25 cellular contexts compared by ENCODE assay signal in genomic region chr5:147796556-147797308, GRCh38. TPM values are rescaled to one million over a fixed set of nuclear protein-coding genes. Genes with fewer than 3 reads are reported as not detected.
"Had no signal": no experiment of that assay in that cellular context is flagged by ENCODE, and none has a peak within 500 bp of the region (broad histone marks: within the 10 kb centered on the region; RNA-seq: fewer than 3 reads in every experiment).

No MANE protein-coding gene starts in this region.

- H3K27ac ChIP-seq: adrenal gland had no signal

- H3K27ac Mint-ChIP-seq: activated CD8-positive, alpha-beta T cell treated with anti-CD3 and anti-CD28 coated beads, Interleukin-2, amount 10 ng/mL, durations not matched to agents 7 days and 5 days; activated naive CD8-positive, alpha-beta T cell treated with anti-CD3 and anti-CD28 coated beads, Interleukin-2, amount 10 ng/mL, durations not matched to agents 7 days and 5 days; T-helper 1 cell treated with Interleukin-12 subunit alpha and Interleukin-12 subunit beta and Interleukin-4 antibody, amounts not matched to agents 30 μg/mL and 1 μg/mL, for 36 hours; WTC11 had no signal

- H3K27me3 ChIP-seq: adrenal gland had no signal

- DNase-seq: activated CD4-positive, alpha-beta T cell treated with anti-CD3 and anti-CD28 coated beads for 48 hours; activated CD4-positive, alpha-beta T cell treated with anti-CD3 and anti-CD28 coated beads, Interleukin-2, amount 50 U/mL, for 4 hours; activated CD4-positive, CD25-positive, alpha-beta regulatory T cell treated with anti-CD3 and anti-CD28 coated beads, Interleukin-2, amount 50 U/mL, for 72 hours; activated CD8-positive, alpha-beta memory T cell treated with anti-CD3 and anti-CD28 coated beads, Interleukin-2, amount 50 U/mL, for 48 hours; activated CD8-positive, alpha-beta T cell treated with anti-CD3 and anti-CD28 coated beads, Interleukin-2, amount 10 ng/mL, durations not matched to agents 7 days and 5 days; activated naive CD4-positive, alpha-beta T cell treated with anti-CD3 and anti-CD28 coated beads, Interleukin-2, amount 50 U/mL, for 16 hours; activated naive CD8-positive, alpha-beta T cell treated with anti-CD3 and anti-CD28 coated beads, Interleukin-2, amount 10 ng/mL, durations not matched to agents 7 days and 5 days; activated T-cell treated with anti-CD3 and anti-CD28 coated beads, Interleukin-2, amount 50 U/mL, for 1 hour; adrenal gland; anterior cingulate cortex; central memory CD4-positive, alpha-beta T cell; Kasumi-1; KBM-7; MV-4-11; NCI-H1092 treated with DMSO at 0.1 percent for 48 hours; NCI-H1436 treated with DMSO at 0.1 percent for 48 hours; NCI-H187; NCI-H2081; NCI-H69; SHP77 treated with DMSO at 0.1 percent for 48 hours had no signal

- H3K4me1 Mint-ChIP-seq: activated naive CD8-positive, alpha-beta T cell treated with anti-CD3 and anti-CD28 coated beads, Interleukin-2, amount 10 ng/mL, durations not matched to agents 7 days and 5 days; WTC11 had no signal

- H3K9me3 ChIP-seq: adrenal gland had no signal

- H3K36me3 ChIP-seq: adrenal gland had no signal

- H3K4me1 ChIP-seq: adrenal gland had no signal

- ATAC-seq: activated CD8-positive, alpha-beta T cell treated with anti-CD3 and anti-CD28 coated beads, Interleukin-2, amount 10 ng/mL, durations not matched to agents 7 days and 5 days; WTC11 had no signal

- H3K9me3 Mint-ChIP-seq: activated naive CD8-positive, alpha-beta T cell treated with anti-CD3 and anti-CD28 coated beads, Interleukin-2, amount 10 ng/mL, durations not matched to agents 7 days and 5 days; T-helper 1 cell treated with Interleukin-12 subunit alpha and Interleukin-12 subunit beta and Interleukin-4 antibody, amounts not matched to agents 30 μg/mL and 1 μg/mL, for 36 hours; WTC11 had no signal

- H3K4me3 ChIP-seq: adrenal gland had no signal

- H3K4me3 Mint-ChIP-seq: activated CD8-positive, alpha-beta T cell treated with anti-CD3 and anti-CD28 coated beads, Interleukin-2, amount 10 ng/mL, durations not matched to agents 7 days and 5 days; activated naive CD8-positive, alpha-beta T cell treated with anti-CD3 and anti-CD28 coated beads, Interleukin-2, amount 10 ng/mL, durations not matched to agents 7 days and 5 days; T-helper 1 cell treated with Interleukin-12 subunit alpha and Interleukin-12 subunit beta and Interleukin-4 antibody, amounts not matched to agents 30 μg/mL and 1 μg/mL, for 36 hours; WTC11 had no signal

- H3K36me3 Mint-ChIP-seq: activated naive CD8-positive, alpha-beta T cell treated with anti-CD3 and anti-CD28 coated beads, Interleukin-2, amount 10 ng/mL, durations not matched to agents 7 days and 5 days; WTC11 had no signal

RNA-seq across cellular contexts. Expression of gene SPINK1, which starts 34.7 kb away (rescaled TPM):
- total RNA-seq: activated CD8-positive, alpha-beta T cell treated with anti-CD3 and anti-CD28 coated beads, Interleukin-2, amount 10 ng/mL, durations not matched to agents 7 days and 5 days; activated naive CD8-positive, alpha-beta T cell treated with anti-CD3 and anti-CD28 coated beads, Interleukin-2, amount 10 ng/mL, durations not matched to agents 7 days and 5 days; chondrocyte; M059J; NCI-H460 had no signal
